Comparison of ENCODE assay signal across 9 cellular contexts in genomic region chr5:9545301-9545958, GRCh38. TPM values are rescaled to one million over a fixed set of nuclear protein-coding genes. Genes with fewer than 3 reads are reported as not detected.
DNase-seq lines count a peak whose midpoint lies in the region; ATAC-seq and TF ChIP-seq lines count a peak whose summit lies in the region.
"Had no signal": no experiment of that assay in that cellular context is flagged by ENCODE, and none has a peak within 500 bp of the region (broad histone marks: within the 10 kb centered on the region; RNA-seq: fewer than 3 reads in every experiment).

No MANE protein-coding gene starts in this region.

- peaks cover 14% of the 10 kb centered on the region for H3K36me3 Mint-ChIP-seq in brain
- no peaks in the 10 kb centered on the region for H3K36me3 Mint-ChIP-seq in activated CD8-positive, alpha-beta memory T cell treated with anti-CD3 and anti-CD28 coated beads, Interleukin-2, amount 10 ng/mL, durations not matched to agents 7 days and 5 days

- peak overlapping the region; percentile 92 to 93 for H3K27ac ChIP-seq in tibial artery

- no peak overlapping the region for H3K27ac Mint-ChIP-seq in brain
- no peak overlapping the region for H3K27ac Mint-ChIP-seq in activated CD8-positive, alpha-beta memory T cell treated with anti-CD3 and anti-CD28 coated beads, Interleukin-2, amount 10 ng/mL, durations not matched to agents 7 days and 5 days
- H3K27ac Mint-ChIP-seq: dendritic cell treated with granulocyte-macrophage colony-stimulating factor and Interleukin-4, amounts not matched to agents 40 ng/mL and 50 ng/mL, for 4 days had no signal

- H3K27me3 ChIP-seq in kidney epithelial cell (ENCODE audit: control insufficient read depth, insufficient read depth, low read length) (no peaks in the 10 kb centered on the region), tibial artery (no peaks in the 10 kb centered on the region)

- H3K36me3 ChIP-seq in kidney epithelial cell (ENCODE audit: control insufficient read depth, insufficient read depth, low read length) = no peaks in the 10 kb centered on the region
- H3K36me3 ChIP-seq in tibial artery = peaks cover 3 to 12% (median 11%) of the 10 kb centered on the region in 3 donors

- H3K27me3 Mint-ChIP-seq in brain = peaks cover 8% of the 10 kb centered on the region
- H3K27me3 Mint-ChIP-seq in activated CD8-positive, alpha-beta memory T cell treated with anti-CD3 and anti-CD28 coated beads, Interleukin-2, amount 10 ng/mL, durations not matched to agents 7 days and 5 days = peaks cover 26% of the 10 kb centered on the region

- no peaks in the 10 kb centered on the region for H3K9me3 Mint-ChIP-seq in brain
- H3K9me3 Mint-ChIP-seq in activated CD8-positive, alpha-beta memory T cell treated with anti-CD3 and anti-CD28 coated beads, Interleukin-2, amount 10 ng/mL, durations not matched to agents 7 days and 5 days (ENCODE audit: low read depth) = no peaks in the 10 kb centered on the region
- H3K9me3 Mint-ChIP-seq: dendritic cell treated with granulocyte-macrophage colony-stimulating factor and Interleukin-4, amounts not matched to agents 40 ng/mL and 50 ng/mL, for 4 days had no signal

- intact Hi-C loops in tibial artery (cut with DNase I; ENCODE audit: low total_unique reads) = loop anchor here (10.0 kb wide), 1 partner anchor 1671 kb away; no protein-coding TSS in a partner anchor

- CTCF ChIA-PET in activated CD8-positive, alpha-beta memory T cell treated with anti-CD3 and anti-CD28 coated beads, Interleukin-2, amount 10 ng/mL, durations not matched to agents 7 days and 5 days (lab: Charles Lee) = no interaction called here

- peak overlapping the region; percentile 83 to 93 (median 89) for H3K4me3 Mint-ChIP-seq in brain
- no peak overlapping the region for H3K4me3 Mint-ChIP-seq in activated CD8-positive, alpha-beta memory T cell treated with anti-CD3 and anti-CD28 coated beads, Interleukin-2, amount 10 ng/mL, durations not matched to agents 7 days and 5 days
- H3K4me3 Mint-ChIP-seq: dendritic cell treated with granulocyte-macrophage colony-stimulating factor and Interleukin-4, amounts not matched to agents 40 ng/mL and 50 ng/mL, for 4 days had no signal

- peaks cover 0 to 36% (median 18%) of the 10 kb centered on the region in 4 donors for H3K4me1 ChIP-seq in tibial artery

- TF ChIP-seq CTCF in brain (conservative IDR thresholded peaks at IDR 0.05) (no peak), kidney epithelial cell (IDR thresholded peaks at IDR 0.05; ENCODE audit: insufficient read depth, low read length, poor library complexity, severe bottlenecking) (no peak), tibial artery (IDR thresholded peaks at IDR 0.05) (no peak)

- peaks cover 44% of the 10 kb centered on the region for H3K4me1 Mint-ChIP-seq in brain
- no peaks in the 10 kb centered on the region for H3K4me1 Mint-ChIP-seq in activated CD8-positive, alpha-beta memory T cell treated with anti-CD3 and anti-CD28 coated beads, Interleukin-2, amount 10 ng/mL, durations not matched to agents 7 days and 5 days

- no peaks in the 10 kb centered on the region for H3K9me3 ChIP-seq in tibial artery

- DNase-seq in NCI-H748 (lab: John Stamatoyannopoulos, UW; ENCODE audit: unreplicated experiment) (peak; percentile 80), NCI-H748 treated with DMSO at 0.1 percent for 48 hours (lab: John Stamatoyannopoulos, UW) (no peak), kidney epithelial cell (ENCODE audit: low read depth) (no peak), tibial artery (no peak), NCI-H510A (lab: John Stamatoyannopoulos, UW) (no peak)
- DNase-seq in activated CD8-positive, alpha-beta memory T cell treated with anti-CD3 and anti-CD28 coated beads, Interleukin-2, amount 10 ng/mL, durations not matched to agents 7 days and 5 days = no peak

- ATAC-seq in GM21825 (IDR thresholded peaks at IDR 0.05; ENCODE audit: unreplicated experiment) = no peak
- no peak for ATAC-seq in activated CD8-positive, alpha-beta memory T cell treated with anti-CD3 and anti-CD28 coated beads, Interleukin-2, amount 10 ng/mL, durations not matched to agents 7 days and 5 days

- H3K4me3 ChIP-seq in kidney epithelial cell (ENCODE audit: low read depth, low read length) (peak overlapping the region; percentile 81), tibial artery (peak overlapping the region; percentile 81 to 82)

RNA-seq across cellular contexts. Expression of gene SEMA5A, which starts 0.4 kb away (rescaled TPM):
- polyA plus RNA-seq in brain (ENCODE audit: insufficient read depth, low read depth, low replicate concordance) = 2.5 TPM
- total RNA-seq in kidney epithelial cell = 4.0 and 4.7 TPM in 2 replicates
- under 1 TPM in 1 of 2 experiments, not detected in 1; 0.02 TPM for total RNA-seq in activated CD8-positive, alpha-beta memory T cell treated with anti-CD3 and anti-CD28 coated beads, Interleukin-2, amount 10 ng/mL, durations not matched to agents 7 days and 5 days
